Comparison of ENCODE assay signal across 9 cellular contexts in genomic region chr2:174682578-174683391, GRCh38.
DNase-seq lines count a peak whose midpoint lies in the region; ATAC-seq and TF ChIP-seq lines count a peak whose summit lies in the region.
"Had no signal": no experiment of that assay in that cellular context is flagged by ENCODE, and none has a peak within 500 bp of the region (broad histone marks: within the 10 kb centered on the region; RNA-seq: fewer than 3 reads in every experiment).

No MANE protein-coding gene starts in this region.

- no peak for TF ChIP-seq CTCF in OCI-LY1 (IDR thresholded peaks at IDR 0.05; ENCODE audit: low read length)
- TF ChIP-seq CTCF in fibroblast of villous mesenchyme (IDR thresholded peaks at IDR 0.05; ENCODE audit: insufficient read depth, low read depth, low read length): no peak
- TF ChIP-seq CTCF in nephron (IDR thresholded peaks at IDR 0.05; ENCODE audit: unreplicated experiment in 3 of 3): no peak

- H3K4me1 ChIP-seq in OCI-LY1 (ENCODE audit: insufficient read depth, low read length, severe bottlenecking): peaks cover 13% of the 10 kb centered on the region
- peaks cover 26% of the 10 kb centered on the region for H3K4me1 ChIP-seq in stomach smooth muscle (ENCODE audit: control insufficient read depth, insufficient read depth, low read length)

- H4K20me1 ChIP-seq in OCI-LY1 (ENCODE audit: insufficient read depth, low read length): no peaks in the 10 kb centered on the region

- H3K27me3 Mint-ChIP-seq in nephron (ENCODE audit: low read depth): peaks cover 27% of the 10 kb centered on the region

- H3K9me3 ChIP-seq in OCI-LY1 (ENCODE audit: low read length): no peaks in the 10 kb centered on the region
- H3K9me3 ChIP-seq in stomach smooth muscle (ENCODE audit: control insufficient read depth in 2 of 2, low read length in 2 of 2): no peaks in the 10 kb centered on the region

- H3F3A ChIP-seq in OCI-LY1 (ENCODE audit: insufficient read depth, low read length): no peaks in the 10 kb centered on the region

- H3K36me3 ChIP-seq in OCI-LY1 (ENCODE audit: insufficient read depth, low read length) (no peaks in the 10 kb centered on the region), stomach smooth muscle (ENCODE audit: control insufficient read depth in 2 of 2, insufficient read depth in 2 of 2, low read length in 2 of 2) (peaks cover 2 to 3% of the 10 kb centered on the region in 2 donors)

- no peaks in the 10 kb centered on the region for H3K9me3 Mint-ChIP-seq in nephron

- H3K27ac ChIP-seq in OCI-LY1 (ENCODE audit: low read depth, low read length, poor library complexity, severe bottlenecking) (no peak overlapping the region), stomach smooth muscle (ENCODE audit: low read length) (peak overlapping the region; percentile 66)
- H3K27ac ChIP-seq: C4-2B had no signal

- no peaks in the 10 kb centered on the region for H3K9me2 ChIP-seq in OCI-LY1 (ENCODE audit: low read depth, low read length)

- peak overlapping the region; percentile 90 to 96 (median 95) for H3K27ac Mint-ChIP-seq in nephron

- peak overlapping the region; percentile 93 for H3K4me2 ChIP-seq in OCI-LY1 (ENCODE audit: low read length)

- H3K4me3 ChIP-seq in OCI-LY1 (ENCODE audit: low read depth, low read length, poor library complexity, severe bottlenecking) (peak overlapping the region; percentile 70), fibroblast of villous mesenchyme (ENCODE audit: low read depth, low read length) (peak overlapping the region; percentile 68), stomach smooth muscle (ENCODE audit: low read length in 2 of 2) (peak overlapping the region; percentile 74 to 87)

- peaks cover 8% of the 10 kb centered on the region for H3K4me1 Mint-ChIP-seq in nephron

- H3K9ac ChIP-seq in OCI-LY1 (ENCODE audit: low read length) (peak overlapping the region; percentile 59), stomach smooth muscle (ENCODE audit: low read length in 2 of 2) (peak overlapping the region; percentile 80 to 92)

- peak overlapping the region; percentile 16; the same call in 1 of the 2 replicates for H2AFZ ChIP-seq in OCI-LY1 (ENCODE audit: low read length)

- no peaks in the 10 kb centered on the region for H3K36me3 Mint-ChIP-seq in nephron (ENCODE audit: low read depth)

- peak; percentile 46 for ATAC-seq in HG02870 (IDR thresholded peaks at IDR 0.05; ENCODE audit: unreplicated experiment)

- H3K79me2 ChIP-seq in OCI-LY1 (ENCODE audit: insufficient read depth, low read length): no peaks in the 10 kb centered on the region

- H3K4me3 Mint-ChIP-seq in nephron: peak overlapping the region; percentile 97 to 98 (median 98)

- H3K27me3 ChIP-seq in OCI-LY1 (ENCODE audit: insufficient read depth, low read length): no peaks in the 10 kb centered on the region
- H3K27me3 ChIP-seq in stomach smooth muscle (ENCODE audit: control insufficient read depth in 1 of 2, insufficient read depth in 2 of 2, low read length in 2 of 2): no peaks in the 10 kb centered on the region

- DNase-seq in NCI-H1436 (lab: John Stamatoyannopoulos, UW) (peak; percentile 42), NCI-H1436 treated with DMSO at 0.1 percent for 48 hours (lab: John Stamatoyannopoulos, UW) (no peak), fibroblast of villous mesenchyme (ENCODE audit: low read depth) (peak; percentile 55)
- peak; percentile 53 for DNase-seq in activated effector memory CD4-positive, alpha-beta T cell treated with Interleukin-2 at 50 U/mL for 16 hours
